ENCODE assay signal across 35 cellular contexts in genomic region chr11:26030419-26030818, GRCh38.
"Had no signal": no experiment of that assay in that cellular context is flagged by ENCODE, and none has a peak within 500 bp of the region (broad histone marks: within the 10 kb centered on the region; RNA-seq: fewer than 3 reads in every experiment).

No MANE protein-coding gene starts in this region.

- H3K27me3 ChIP-seq: MG63 had no signal

- DNase-seq: Kasumi-1, MG63, MV-4-11, NCI-H1048, NCI-H1092, NCI-H1092 treated with DMSO at 0.1 percent for 48 hours, NCI-H1105, NCI-H1105 treated with DMSO at 0.1 percent for 48 hours, NCI-H1417, NCI-H1417 treated with DMSO at 0.1 percent for 48 hours, NCI-H1436, NCI-H1436 treated with DMSO at 0.1 percent for 48 hours, NCI-H146, NCI-H1694, NCI-H1694 treated with DMSO at 0.1 percent for 48 hours, NCI-H187, NCI-H187 treated with DMSO at 0.1 percent for 48 hours, NCI-H1930, NCI-H2029, NCI-H2029 treated with DMSO at 0.1 percent for 48 hours, NCI-H2081, NCI-H2081 treated with DMSO at 0.1 percent for 48 hours, NCI-H2107, NCI-H2171, NCI-H2171 treated with DMSO at 0.1 percent for 48 hours, NCI-H2227 treated with DMSO at 0.1 percent for 48 hours, NCI-H226, NCI-H345, NCI-H446, NCI-H446 treated with DMSO at 0.1 percent for 48 hours, NCI-H510A, NCI-H510A treated with DMSO at 0.1 percent for 48 hours, NCI-H524, NCI-H524 treated with DMSO at 0.1 percent for 48 hours, NCI-H526 had no signal

- H3K4me3 ChIP-seq: MG63 had no signal

- H3K9me3 ChIP-seq: MG63 had no signal

- H3K36me3 ChIP-seq: MG63 had no signal
